Comparison of ENCODE assay signal across 1 cellular context in the genomic region with DNA sequence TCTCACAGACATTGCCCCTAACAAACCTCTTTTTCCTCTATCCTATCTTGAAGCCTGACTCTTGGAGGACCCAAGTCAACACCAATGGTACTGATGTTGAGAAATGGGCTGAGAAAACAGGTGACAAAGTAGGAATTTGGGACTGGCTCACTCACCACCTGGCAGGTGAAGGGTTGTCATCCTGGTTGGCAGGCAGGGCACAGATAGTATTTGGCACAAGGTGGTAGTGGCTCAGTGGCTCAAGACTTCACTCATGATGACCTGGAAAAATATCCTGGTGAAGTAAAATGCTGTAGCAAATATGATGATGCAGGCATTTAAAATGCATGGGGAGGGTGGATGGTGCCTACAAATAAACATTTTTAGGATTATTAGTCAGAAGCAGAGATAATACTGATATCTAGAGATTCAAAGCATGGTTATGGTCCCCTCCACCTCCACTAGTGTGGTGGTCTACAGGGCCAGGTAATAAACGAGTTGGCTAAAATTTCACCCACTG.
TF ChIP-seq lines count a peak whose summit lies in the region.

No MANE protein-coding gene starts in this region.

TF ChIP-seq in GM23338, 12 proteins besides CTCF, POLR2A, EP300 and RAD21 (continued from another document):
- TF ChIP-seq, protein P1, sequence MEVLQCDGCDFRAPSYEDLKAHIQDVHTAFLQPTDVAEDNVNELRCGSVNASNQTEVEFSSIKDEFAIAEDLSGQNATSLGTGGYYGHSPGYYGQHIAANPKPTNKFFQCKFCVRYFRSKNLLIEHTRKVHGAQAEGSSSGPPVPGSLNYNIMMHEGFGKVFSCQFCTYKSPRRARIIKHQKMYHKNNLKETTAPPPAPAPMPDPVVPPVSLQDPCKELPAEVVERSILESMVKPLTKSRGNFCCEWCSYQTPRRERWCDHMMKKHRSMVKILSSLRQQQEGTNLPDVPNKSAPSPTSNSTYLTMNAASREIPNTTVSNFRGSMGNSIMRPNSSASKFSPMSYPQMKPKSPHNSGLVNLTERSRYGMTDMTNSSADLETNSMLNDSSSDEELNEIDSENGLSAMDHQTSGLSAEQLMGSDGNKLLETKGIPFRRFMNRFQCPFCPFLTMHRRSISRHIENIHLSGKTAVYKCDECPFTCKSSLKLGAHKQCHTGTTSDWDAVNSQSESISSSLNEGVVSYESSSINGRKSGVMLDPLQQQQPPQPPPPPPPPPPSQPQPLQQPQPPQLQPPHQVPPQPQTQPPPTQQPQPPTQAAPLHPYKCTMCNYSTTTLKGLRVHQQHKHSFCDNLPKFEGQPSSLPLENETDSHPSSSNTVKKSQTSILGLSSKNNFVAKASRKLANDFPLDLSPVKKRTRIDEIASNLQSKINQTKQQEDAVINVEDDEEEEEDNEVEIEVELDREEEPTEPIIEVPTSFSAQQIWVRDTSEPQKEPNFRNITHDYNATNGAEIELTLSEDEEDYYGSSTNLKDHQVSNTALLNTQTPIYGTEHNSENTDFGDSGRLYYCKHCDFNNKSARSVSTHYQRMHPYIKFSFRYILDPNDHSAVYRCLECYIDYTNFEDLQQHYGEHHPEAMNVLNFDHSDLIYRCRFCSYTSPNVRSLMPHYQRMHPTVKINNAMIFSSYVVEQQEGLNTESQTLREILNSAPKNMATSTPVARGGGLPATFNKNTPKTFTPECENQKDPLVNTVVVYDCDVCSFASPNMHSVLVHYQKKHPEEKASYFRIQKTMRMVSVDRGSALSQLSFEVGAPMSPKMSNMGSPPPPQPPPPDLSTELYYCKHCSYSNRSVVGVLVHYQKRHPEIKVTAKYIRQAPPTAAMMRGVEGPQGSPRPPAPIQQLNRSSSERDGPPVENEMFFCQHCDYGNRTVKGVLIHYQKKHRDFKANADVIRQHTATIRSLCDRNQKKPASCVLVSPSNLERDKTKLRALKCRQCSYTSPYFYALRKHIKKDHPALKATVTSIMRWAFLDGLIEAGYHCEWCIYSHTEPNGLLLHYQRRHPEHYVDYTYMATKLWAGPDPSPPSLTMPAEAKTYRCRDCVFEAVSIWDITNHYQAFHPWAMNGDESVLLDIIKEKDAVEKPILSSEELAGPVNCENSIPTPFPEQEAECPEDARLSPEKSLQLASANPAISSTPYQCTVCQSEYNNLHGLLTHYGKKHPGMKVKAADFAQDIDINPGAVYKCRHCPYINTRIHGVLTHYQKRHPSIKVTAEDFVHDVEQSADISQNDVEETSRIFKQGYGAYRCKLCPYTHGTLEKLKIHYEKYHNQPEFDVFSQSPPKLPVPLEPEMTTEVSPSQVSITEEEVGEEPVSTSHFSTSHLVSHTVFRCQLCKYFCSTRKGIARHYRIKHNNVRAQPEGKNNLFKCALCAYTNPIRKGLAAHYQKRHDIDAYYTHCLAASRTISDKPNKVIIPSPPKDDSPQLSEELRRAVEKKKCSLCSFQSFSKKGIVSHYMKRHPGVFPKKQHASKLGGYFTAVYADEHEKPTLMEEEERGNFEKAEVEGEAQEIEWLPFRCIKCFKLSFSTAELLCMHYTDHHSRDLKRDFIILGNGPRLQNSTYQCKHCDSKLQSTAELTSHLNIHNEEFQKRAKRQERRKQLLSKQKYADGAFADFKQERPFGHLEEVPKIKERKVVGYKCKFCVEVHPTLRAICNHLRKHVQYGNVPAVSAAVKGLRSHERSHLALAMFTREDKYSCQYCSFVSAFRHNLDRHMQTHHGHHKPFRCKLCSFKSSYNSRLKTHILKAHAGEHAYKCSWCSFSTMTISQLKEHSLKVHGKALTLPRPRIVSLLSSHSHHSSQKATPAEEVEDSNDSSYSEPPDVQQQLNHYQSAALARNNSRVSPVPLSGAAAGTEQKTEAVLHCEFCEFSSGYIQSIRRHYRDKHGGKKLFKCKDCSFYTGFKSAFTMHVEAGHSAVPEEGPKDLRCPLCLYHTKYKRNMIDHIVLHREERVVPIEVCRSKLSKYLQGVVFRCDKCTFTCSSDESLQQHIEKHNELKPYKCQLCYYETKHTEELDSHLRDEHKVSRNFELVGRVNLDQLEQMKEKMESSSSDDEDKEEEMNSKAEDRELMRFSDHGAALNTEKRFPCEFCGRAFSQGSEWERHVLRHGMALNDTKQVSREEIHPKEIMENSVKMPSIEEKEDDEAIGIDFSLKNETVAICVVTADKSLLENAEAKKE (CRISPR knock-in tag; IDR thresholded peaks at IDR 0.05) = no peak
- TF ChIP-seq STAT1 (IDR thresholded peaks at IDR 0.05; ENCODE audit: unreplicated experiment) = no peak
- TF ChIP-seq, protein P2, sequence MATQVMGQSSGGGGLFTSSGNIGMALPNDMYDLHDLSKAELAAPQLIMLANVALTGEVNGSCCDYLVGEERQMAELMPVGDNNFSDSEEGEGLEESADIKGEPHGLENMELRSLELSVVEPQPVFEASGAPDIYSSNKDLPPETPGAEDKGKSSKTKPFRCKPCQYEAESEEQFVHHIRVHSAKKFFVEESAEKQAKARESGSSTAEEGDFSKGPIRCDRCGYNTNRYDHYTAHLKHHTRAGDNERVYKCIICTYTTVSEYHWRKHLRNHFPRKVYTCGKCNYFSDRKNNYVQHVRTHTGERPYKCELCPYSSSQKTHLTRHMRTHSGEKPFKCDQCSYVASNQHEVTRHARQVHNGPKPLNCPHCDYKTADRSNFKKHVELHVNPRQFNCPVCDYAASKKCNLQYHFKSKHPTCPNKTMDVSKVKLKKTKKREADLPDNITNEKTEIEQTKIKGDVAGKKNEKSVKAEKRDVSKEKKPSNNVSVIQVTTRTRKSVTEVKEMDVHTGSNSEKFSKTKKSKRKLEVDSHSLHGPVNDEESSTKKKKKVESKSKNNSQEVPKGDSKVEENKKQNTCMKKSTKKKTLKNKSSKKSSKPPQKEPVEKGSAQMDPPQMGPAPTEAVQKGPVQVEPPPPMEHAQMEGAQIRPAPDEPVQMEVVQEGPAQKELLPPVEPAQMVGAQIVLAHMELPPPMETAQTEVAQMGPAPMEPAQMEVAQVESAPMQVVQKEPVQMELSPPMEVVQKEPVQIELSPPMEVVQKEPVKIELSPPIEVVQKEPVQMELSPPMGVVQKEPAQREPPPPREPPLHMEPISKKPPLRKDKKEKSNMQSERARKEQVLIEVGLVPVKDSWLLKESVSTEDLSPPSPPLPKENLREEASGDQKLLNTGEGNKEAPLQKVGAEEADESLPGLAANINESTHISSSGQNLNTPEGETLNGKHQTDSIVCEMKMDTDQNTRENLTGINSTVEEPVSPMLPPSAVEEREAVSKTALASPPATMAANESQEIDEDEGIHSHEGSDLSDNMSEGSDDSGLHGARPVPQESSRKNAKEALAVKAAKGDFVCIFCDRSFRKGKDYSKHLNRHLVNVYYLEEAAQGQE (IDR thresholded peaks at IDR 0.05; ENCODE audit: unreplicated experiment) = no peak
- TF ChIP-seq, protein P3, sequence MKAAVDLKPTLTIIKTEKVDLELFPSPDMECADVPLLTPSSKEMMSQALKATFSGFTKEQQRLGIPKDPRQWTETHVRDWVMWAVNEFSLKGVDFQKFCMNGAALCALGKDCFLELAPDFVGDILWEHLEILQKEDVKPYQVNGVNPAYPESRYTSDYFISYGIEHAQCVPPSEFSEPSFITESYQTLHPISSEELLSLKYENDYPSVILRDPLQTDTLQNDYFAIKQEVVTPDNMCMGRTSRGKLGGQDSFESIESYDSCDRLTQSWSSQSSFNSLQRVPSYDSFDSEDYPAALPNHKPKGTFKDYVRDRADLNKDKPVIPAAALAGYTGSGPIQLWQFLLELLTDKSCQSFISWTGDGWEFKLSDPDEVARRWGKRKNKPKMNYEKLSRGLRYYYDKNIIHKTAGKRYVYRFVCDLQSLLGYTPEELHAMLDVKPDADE (IDR thresholded peaks at IDR 0.05) = no peak
TF ChIP-seq in GM23338: peak in this region for 0.
